Comparison of ENCODE assay signal across 8 cellular contexts in genomic region chrX:139932077-139932900, GRCh38.
DNase-seq lines count a peak whose midpoint lies in the region; TF ChIP-seq lines count a peak whose summit lies in the region.

No MANE protein-coding gene starts in this region.

- no peak for TF ChIP-seq CTCF in HFF-Myc (IDR thresholded peaks at IDR 0.05; ENCODE audit: low read depth, low read length, missing control alignments)

- H3K4me1 ChIP-seq in mucosa of stomach (ENCODE audit: control insufficient read depth, insufficient read depth, low read length), result no peaks in the 10 kb centered on the region

- peak overlapping the region; percentile 84 for H3K9ac ChIP-seq in mucosa of stomach (ENCODE audit: low read length)

- no peaks in the 10 kb centered on the region for H3K36me3 ChIP-seq in mucosa of stomach (ENCODE audit: control insufficient read depth, insufficient read depth, low read length)

- no peaks in the 10 kb centered on the region for H3K9me3 ChIP-seq in mucosa of stomach (ENCODE audit: control insufficient read depth, low read length)

- no peaks in the 10 kb centered on the region for H3K27me3 ChIP-seq in mucosa of stomach (ENCODE audit: control insufficient read depth, insufficient read depth, low read length)

- peak; percentile 57 for DNase-seq in DMS153 treated with DMSO at 0.1 percent for 48 hours (lab: John Stamatoyannopoulos, UW; ENCODE audit: unreplicated experiment)
- DNase-seq in DMS153 (lab: John Stamatoyannopoulos, UW), result no peak
- no peak for DNase-seq in HFF-Myc (ENCODE audit: extremely low read depth, low read depth)
- peak; percentile 45 for DNase-seq in NCI-H1105 (lab: John Stamatoyannopoulos, UW)
- DNase-seq in activated T-cell treated with anti-CD3 and anti-CD28 coated beads for 4 hours, result peak; percentile 9
- DNase-seq in erythroblast (lab: John Stamatoyannopoulos, UW), result peak; percentile 76 to 85
- peak; percentile 19 for DNase-seq in stromal cell of bone marrow (ENCODE audit: low read depth)

- peak; percentile 66 for TF ChIP-seq POLR2A in erythroblast (IDR thresholded peaks at IDR 0.05; ENCODE audit: low read length)

- peak overlapping the region; percentile 63 for H3K4me3 ChIP-seq in HFF-Myc (replicated peaks; ENCODE audit: low read depth, low read length)
- H3K4me3 ChIP-seq in mucosa of stomach (ENCODE audit: low read length), result peak overlapping the region; percentile 41

Comparison
In these comparisons a context has a peak if more than half of its experiments do, and no peak if none do; other contexts are left out.
1. DNase-seq: peak in DMS153 treated with DMSO at 0.1 percent for 48 hours (single experiment), NCI-H1105 (single experiment), activated T-cell treated with anti-CD3 and anti-CD28 coated beads for 4 hours (single experiment), erythroblast (2 of 2) and stromal cell of bone marrow (single experiment); none in DMS153 (single experiment) and HFF-Myc (single experiment).